Comparison of ENCODE assay signal across 1 cellular context in the genomic region with DNA sequence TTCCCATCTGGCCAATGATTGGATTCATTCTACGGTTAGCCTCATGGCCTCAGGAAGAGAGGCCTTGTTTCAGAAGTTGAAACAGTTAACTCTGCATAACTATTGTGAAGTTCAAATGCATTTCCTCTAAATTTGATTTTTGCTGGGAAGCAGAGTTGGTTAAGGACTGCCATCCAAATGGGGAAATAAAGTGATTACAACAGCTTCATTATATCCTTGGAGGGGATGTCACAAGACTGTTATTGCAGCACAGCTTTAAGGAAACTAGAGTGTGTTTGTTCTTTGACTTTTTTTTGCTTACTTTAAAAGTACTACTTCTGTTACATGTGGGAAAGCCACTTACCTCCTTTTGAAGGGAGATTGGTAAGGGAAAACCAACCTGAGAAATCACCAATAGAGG.
TF ChIP-seq lines count a peak whose summit lies in the region.

No MANE protein-coding gene starts in this region.

TF ChIP-seq in GM23338, 12 proteins besides CTCF, POLR2A, EP300 and RAD21 (continued from another document):
- TF ChIP-seq, protein P1, sequence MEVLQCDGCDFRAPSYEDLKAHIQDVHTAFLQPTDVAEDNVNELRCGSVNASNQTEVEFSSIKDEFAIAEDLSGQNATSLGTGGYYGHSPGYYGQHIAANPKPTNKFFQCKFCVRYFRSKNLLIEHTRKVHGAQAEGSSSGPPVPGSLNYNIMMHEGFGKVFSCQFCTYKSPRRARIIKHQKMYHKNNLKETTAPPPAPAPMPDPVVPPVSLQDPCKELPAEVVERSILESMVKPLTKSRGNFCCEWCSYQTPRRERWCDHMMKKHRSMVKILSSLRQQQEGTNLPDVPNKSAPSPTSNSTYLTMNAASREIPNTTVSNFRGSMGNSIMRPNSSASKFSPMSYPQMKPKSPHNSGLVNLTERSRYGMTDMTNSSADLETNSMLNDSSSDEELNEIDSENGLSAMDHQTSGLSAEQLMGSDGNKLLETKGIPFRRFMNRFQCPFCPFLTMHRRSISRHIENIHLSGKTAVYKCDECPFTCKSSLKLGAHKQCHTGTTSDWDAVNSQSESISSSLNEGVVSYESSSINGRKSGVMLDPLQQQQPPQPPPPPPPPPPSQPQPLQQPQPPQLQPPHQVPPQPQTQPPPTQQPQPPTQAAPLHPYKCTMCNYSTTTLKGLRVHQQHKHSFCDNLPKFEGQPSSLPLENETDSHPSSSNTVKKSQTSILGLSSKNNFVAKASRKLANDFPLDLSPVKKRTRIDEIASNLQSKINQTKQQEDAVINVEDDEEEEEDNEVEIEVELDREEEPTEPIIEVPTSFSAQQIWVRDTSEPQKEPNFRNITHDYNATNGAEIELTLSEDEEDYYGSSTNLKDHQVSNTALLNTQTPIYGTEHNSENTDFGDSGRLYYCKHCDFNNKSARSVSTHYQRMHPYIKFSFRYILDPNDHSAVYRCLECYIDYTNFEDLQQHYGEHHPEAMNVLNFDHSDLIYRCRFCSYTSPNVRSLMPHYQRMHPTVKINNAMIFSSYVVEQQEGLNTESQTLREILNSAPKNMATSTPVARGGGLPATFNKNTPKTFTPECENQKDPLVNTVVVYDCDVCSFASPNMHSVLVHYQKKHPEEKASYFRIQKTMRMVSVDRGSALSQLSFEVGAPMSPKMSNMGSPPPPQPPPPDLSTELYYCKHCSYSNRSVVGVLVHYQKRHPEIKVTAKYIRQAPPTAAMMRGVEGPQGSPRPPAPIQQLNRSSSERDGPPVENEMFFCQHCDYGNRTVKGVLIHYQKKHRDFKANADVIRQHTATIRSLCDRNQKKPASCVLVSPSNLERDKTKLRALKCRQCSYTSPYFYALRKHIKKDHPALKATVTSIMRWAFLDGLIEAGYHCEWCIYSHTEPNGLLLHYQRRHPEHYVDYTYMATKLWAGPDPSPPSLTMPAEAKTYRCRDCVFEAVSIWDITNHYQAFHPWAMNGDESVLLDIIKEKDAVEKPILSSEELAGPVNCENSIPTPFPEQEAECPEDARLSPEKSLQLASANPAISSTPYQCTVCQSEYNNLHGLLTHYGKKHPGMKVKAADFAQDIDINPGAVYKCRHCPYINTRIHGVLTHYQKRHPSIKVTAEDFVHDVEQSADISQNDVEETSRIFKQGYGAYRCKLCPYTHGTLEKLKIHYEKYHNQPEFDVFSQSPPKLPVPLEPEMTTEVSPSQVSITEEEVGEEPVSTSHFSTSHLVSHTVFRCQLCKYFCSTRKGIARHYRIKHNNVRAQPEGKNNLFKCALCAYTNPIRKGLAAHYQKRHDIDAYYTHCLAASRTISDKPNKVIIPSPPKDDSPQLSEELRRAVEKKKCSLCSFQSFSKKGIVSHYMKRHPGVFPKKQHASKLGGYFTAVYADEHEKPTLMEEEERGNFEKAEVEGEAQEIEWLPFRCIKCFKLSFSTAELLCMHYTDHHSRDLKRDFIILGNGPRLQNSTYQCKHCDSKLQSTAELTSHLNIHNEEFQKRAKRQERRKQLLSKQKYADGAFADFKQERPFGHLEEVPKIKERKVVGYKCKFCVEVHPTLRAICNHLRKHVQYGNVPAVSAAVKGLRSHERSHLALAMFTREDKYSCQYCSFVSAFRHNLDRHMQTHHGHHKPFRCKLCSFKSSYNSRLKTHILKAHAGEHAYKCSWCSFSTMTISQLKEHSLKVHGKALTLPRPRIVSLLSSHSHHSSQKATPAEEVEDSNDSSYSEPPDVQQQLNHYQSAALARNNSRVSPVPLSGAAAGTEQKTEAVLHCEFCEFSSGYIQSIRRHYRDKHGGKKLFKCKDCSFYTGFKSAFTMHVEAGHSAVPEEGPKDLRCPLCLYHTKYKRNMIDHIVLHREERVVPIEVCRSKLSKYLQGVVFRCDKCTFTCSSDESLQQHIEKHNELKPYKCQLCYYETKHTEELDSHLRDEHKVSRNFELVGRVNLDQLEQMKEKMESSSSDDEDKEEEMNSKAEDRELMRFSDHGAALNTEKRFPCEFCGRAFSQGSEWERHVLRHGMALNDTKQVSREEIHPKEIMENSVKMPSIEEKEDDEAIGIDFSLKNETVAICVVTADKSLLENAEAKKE (CRISPR knock-in tag; IDR thresholded peaks at IDR 0.05), result no peak
- TF ChIP-seq, protein P2, sequence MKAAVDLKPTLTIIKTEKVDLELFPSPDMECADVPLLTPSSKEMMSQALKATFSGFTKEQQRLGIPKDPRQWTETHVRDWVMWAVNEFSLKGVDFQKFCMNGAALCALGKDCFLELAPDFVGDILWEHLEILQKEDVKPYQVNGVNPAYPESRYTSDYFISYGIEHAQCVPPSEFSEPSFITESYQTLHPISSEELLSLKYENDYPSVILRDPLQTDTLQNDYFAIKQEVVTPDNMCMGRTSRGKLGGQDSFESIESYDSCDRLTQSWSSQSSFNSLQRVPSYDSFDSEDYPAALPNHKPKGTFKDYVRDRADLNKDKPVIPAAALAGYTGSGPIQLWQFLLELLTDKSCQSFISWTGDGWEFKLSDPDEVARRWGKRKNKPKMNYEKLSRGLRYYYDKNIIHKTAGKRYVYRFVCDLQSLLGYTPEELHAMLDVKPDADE (IDR thresholded peaks at IDR 0.05), result no peak
- TF ChIP-seq ZNF114 (CRISPR knock-in tag; IDR thresholded peaks at IDR 0.05) (no peak), STAT1 (IDR thresholded peaks at IDR 0.05; ENCODE audit: unreplicated experiment) (no peak), CREB1 (CRISPR knock-in tag; IDR thresholded peaks at IDR 0.05; ENCODE audit: low read depth) (no peak), EZH2 (IDR thresholded peaks at IDR 0.05; ENCODE audit: low read depth, unreplicated experiment) (no peak), EZH2phosphoT487 (IDR thresholded peaks at IDR 0.05; ENCODE audit: unreplicated experiment) (no peak), POLR2AphosphoS5 (IDR thresholded peaks at IDR 0.05; ENCODE audit: low read depth) (no peak)
- TF ChIP-seq, protein P3, sequence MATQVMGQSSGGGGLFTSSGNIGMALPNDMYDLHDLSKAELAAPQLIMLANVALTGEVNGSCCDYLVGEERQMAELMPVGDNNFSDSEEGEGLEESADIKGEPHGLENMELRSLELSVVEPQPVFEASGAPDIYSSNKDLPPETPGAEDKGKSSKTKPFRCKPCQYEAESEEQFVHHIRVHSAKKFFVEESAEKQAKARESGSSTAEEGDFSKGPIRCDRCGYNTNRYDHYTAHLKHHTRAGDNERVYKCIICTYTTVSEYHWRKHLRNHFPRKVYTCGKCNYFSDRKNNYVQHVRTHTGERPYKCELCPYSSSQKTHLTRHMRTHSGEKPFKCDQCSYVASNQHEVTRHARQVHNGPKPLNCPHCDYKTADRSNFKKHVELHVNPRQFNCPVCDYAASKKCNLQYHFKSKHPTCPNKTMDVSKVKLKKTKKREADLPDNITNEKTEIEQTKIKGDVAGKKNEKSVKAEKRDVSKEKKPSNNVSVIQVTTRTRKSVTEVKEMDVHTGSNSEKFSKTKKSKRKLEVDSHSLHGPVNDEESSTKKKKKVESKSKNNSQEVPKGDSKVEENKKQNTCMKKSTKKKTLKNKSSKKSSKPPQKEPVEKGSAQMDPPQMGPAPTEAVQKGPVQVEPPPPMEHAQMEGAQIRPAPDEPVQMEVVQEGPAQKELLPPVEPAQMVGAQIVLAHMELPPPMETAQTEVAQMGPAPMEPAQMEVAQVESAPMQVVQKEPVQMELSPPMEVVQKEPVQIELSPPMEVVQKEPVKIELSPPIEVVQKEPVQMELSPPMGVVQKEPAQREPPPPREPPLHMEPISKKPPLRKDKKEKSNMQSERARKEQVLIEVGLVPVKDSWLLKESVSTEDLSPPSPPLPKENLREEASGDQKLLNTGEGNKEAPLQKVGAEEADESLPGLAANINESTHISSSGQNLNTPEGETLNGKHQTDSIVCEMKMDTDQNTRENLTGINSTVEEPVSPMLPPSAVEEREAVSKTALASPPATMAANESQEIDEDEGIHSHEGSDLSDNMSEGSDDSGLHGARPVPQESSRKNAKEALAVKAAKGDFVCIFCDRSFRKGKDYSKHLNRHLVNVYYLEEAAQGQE (IDR thresholded peaks at IDR 0.05; ENCODE audit: unreplicated experiment), result no peak
